In the genomic region with DNA sequence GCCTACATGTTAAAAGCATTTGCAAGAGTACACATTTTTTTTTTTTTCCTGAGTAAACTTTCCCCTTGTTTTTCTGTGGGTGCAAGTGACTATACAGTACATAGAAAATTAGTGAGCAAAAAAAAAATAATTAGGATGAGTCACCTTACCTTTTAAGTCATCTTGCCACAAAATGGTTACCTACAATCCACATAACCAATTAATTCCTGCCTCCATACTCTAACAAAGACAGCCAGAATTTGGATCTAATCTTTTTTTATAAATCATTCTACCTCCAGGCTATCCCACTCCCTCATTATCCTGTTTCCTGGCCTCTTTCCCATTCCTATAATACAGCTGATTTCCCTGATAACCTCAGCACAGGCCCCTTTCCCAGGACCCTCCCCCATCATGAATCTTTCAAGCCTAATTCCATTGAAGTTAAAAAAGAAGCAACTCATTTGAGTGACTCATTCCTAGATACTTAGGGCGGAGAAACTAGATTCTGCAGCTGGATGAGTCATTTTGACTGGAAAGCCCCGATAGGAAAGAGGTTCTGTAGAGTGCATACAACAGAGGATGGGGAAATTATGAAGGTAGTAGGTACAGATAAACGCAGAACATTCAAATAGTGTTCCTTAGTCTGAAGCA, we compare ENCODE assay signal across 8 cellular contexts.
DNase-seq lines count a peak whose midpoint lies in the region; ATAC-seq and TF ChIP-seq lines count a peak whose summit lies in the region.

No MANE protein-coding gene starts in this region.

- peak; percentile 70 for ATAC-seq in GM19351 (IDR thresholded peaks at IDR 0.05; ENCODE audit: unreplicated experiment)
- peak; percentile 58 for ATAC-seq in HG03159 (IDR thresholded peaks at IDR 0.05; ENCODE audit: unreplicated experiment)

- POLR2A ChIA-PET in Caco-2 (lab: Charles Lee): no interaction called here

- H3K9me3 Mint-ChIP-seq in Caco-2 (ENCODE audit: unreplicated experiment): peaks cover 2% of the 10 kb centered on the region

- no peak for TF ChIP-seq POLR2A in vagina (IDR thresholded peaks at IDR 0.05)

- TF ChIP-seq CTCF in Caco-2 (IDR thresholded peaks at IDR 0.05; ENCODE audit: insufficient read depth in 1 of 2, low read depth in 1 of 2, low read length in 1 of 2, severe bottlenecking in 1 of 2, unreplicated experiment in 1 of 2): no peak
- TF ChIP-seq CTCF in WI38 (IDR thresholded peaks at IDR 0.05; ENCODE audit: low read depth, low read length): no peak
- no peak for TF ChIP-seq CTCF in fibroblast of pulmonary artery (IDR thresholded peaks at IDR 0.05; ENCODE audit: low read length, missing control alignments)
- no peak for TF ChIP-seq CTCF in vagina (IDR thresholded peaks at IDR 0.05)

- intact Hi-C loops in Caco-2 (cut with micrococcal nuclease; ENCODE audit: unreplicated experiment) (no loop called here), vagina (cut with DNase I) (no loop called here)

- H3K9me3 ChIP-seq in Caco-2 (peaks cover 8% of the 10 kb centered on the region; the same call in 1 of the 2 replicates), vagina (no peaks in the 10 kb centered on the region)

- H3K4me3 ChIP-seq in Caco-2 (ENCODE audit: low read depth, low read length): no peak overlapping the region
- peak overlapping the region; percentile 27 for H3K4me3 ChIP-seq in WI38 (ENCODE audit: low read depth, low read length)
- no peak overlapping the region for H3K4me3 ChIP-seq in fibroblast of pulmonary artery (replicated peaks; ENCODE audit: low read depth, low read length)
- no peak overlapping the region for H3K4me3 ChIP-seq in vagina

- H3K27me3 ChIP-seq in Caco-2 (replicated peaks; ENCODE audit: control insufficient read depth, insufficient read depth, low read length) (no peaks in the 10 kb centered on the region), vagina (no peaks in the 10 kb centered on the region)

- peak overlapping the region; percentile 81 for H3K27ac Mint-ChIP-seq in Caco-2 (ENCODE audit: unreplicated experiment)

- CTCF ChIA-PET in Caco-2 (lab: Charles Lee): no interaction called here

- no peaks in the 10 kb centered on the region for H3K27me3 Mint-ChIP-seq in Caco-2 (ENCODE audit: insufficient read depth, unreplicated experiment)

- H3K4me3 Mint-ChIP-seq in Caco-2 (ENCODE audit: unreplicated experiment): peak overlapping the region; percentile 27

- H3K4me1 Mint-ChIP-seq in Caco-2 (ENCODE audit: low read depth, unreplicated experiment): peaks cover 23% of the 10 kb centered on the region

- H3K36me3 ChIP-seq in Caco-2 (ENCODE audit: control insufficient read depth, insufficient read depth, low read length): no peaks in the 10 kb centered on the region
- no peaks in the 10 kb centered on the region for H3K36me3 ChIP-seq in vagina

- H3K36me3 Mint-ChIP-seq in Caco-2 (ENCODE audit: insufficient read depth, unreplicated experiment): peaks cover 7% of the 10 kb centered on the region

- H3K4me1 ChIP-seq in Caco-2 (peaks cover 41% of the 10 kb centered on the region), vagina (peaks cover 6% of the 10 kb centered on the region)

- DNase-seq in Caco-2 (peak; percentile 38 to 47), fibroblast of pulmonary artery (ENCODE audit: low read depth) (peak; percentile 92), superior temporal gyrus (ENCODE audit: extremely low spot score) (no peak), vagina (ENCODE audit: extremely low spot score in 2 of 2) (no peak)
- DNase-seq in stimulated activated CD4-positive, alpha-beta T cell treated with anti-CD3 and anti-CD28 coated beads, Interleukin-15, amount 100 ng/mL, for 24 hours: peak; percentile 60

- no TSS peak for BruUV-seq in Caco-2 (replicated peaks; lab: Mats Ljungman, UMichigan)

- no peak overlapping the region for H3K27ac ChIP-seq in vagina

Comparison
In these comparisons a context has a peak if more than half of its experiments do, and no peak if none do; other contexts are left out.
1. DNase-seq: peak in Caco-2 (2 of 2), fibroblast of pulmonary artery (single experiment) and stimulated activated CD4-positive, alpha-beta T cell treated with anti-CD3 and anti-CD28 coated beads, Interleukin-15, amount 100 ng/mL, for 24 hours (single experiment); none in superior temporal gyrus (single experiment) and vagina (0 of 2).